14 cellular contexts compared by ENCODE assay signal in the genomic region with DNA sequence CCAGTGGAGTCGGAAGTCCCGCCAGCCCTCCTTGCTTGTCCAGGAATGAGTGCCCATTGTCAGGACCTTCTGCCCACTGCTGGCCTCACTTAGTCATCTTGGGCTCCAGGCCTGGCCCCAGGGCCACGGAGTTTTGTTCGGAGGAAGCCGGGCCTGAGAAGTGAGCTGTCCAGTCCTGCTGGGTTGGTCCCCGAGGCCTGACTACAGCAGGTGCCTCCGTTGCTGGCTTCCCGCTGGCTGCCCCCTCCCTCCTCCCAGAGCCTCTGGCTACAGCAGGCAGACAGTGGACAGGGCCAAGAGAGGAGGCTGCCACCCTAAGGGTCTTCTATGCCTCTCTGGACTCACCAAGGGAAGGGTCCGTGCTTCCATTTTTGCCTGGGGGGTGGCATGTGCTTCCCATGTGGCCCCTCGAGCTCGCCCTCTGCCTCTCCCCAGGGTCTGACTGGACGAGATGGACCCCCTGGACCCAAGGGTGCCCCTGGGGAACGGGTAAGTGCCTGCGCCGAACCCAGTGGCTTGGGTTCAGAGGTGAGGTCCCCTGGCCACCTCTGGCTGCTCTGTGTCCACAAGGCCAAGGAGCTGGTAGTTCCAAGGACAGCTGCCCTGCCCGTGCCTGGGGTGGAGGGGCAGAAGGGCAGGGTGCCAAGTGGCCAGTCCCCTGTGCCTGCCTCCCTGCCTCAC. TPM values are rescaled to one million over a fixed set of nuclear protein-coding genes. Genes with fewer than 3 reads are reported as not detected.
A peak's percentile ranks its signal among the peaks of the same experiment; 100 is the strongest.
DNase-seq lines count a peak whose midpoint lies in the region; ATAC-seq and TF ChIP-seq lines count a peak whose summit lies in the region.
"Had no signal": no experiment of that assay in that cellular context is flagged by ENCODE, and none has a peak within 500 bp of the region (broad histone marks: within the 10 kb centered on the region; RNA-seq: fewer than 3 reads in every experiment).

No MANE protein-coding gene starts in this region.

- no peak for ATAC-seq in GM21737 (IDR thresholded peaks at IDR 0.05; ENCODE audit: unreplicated experiment)

- H3K4me3 ChIP-seq in MG63 = no peak overlapping the region
- no peak overlapping the region for H3K4me3 ChIP-seq in choroid plexus epithelial cell (ENCODE audit: low read depth, low read length)
- H3K4me3 ChIP-seq: mucosa of descending colon had no signal

- DNase-seq in AG08396 (ENCODE audit: low spot score) = peak; percentile 67
- peak; percentile 78 for DNase-seq in MG63
- peak; percentile 50 for DNase-seq in choroid plexus epithelial cell (ENCODE audit: low read depth)
- DNase-seq in lung microvascular endothelial cell (ENCODE audit: low read depth in 2 of 2) = peak; percentile 27 to 58
- no peak for DNase-seq in NCI-H510A (lab: John Stamatoyannopoulos, UW)
- no peak for DNase-seq in COR-L47 (lab: John Stamatoyannopoulos, UW)
- no peak for DNase-seq in GDM1 (lab: John Stamatoyannopoulos, UW)
- DNase-seq: effector CD4-positive, alpha-beta T cell; GF-D8; mucosa of descending colon; NCI-H1694 treated with DMSO at 0.1 percent for 48 hours; T-helper 9 cell had no signal

- TF ChIP-seq CTCF in choroid plexus epithelial cell (conservative IDR thresholded peaks at IDR 0.05; ENCODE audit: low read depth, low read length) = no peak

- no peaks in the 10 kb centered on the region for H3K36me3 ChIP-seq in MG63

- no peaks in the 10 kb centered on the region for H3K9me3 ChIP-seq in MG63
- H3K9me3 ChIP-seq: mucosa of descending colon had no signal

- H3K27me3 ChIP-seq in MG63 = peaks cover 11% of the 10 kb centered on the region

RNA-seq across cellular contexts. Expression of gene COL9A3, which starts 2.8 kb away (rescaled TPM):
- 2.8 TPM in 1 of 2 replicates, not detected in the other for total RNA-seq in MG63 (2014; rRNA removed; shearing (Covaris generic); ENCODE audit: low replicate concordance)
- 0.44 and 0.99 TPM in 2 replicates for total RNA-seq in lung microvascular endothelial cell
- total RNA-seq: activated CD8-positive, alpha-beta memory T cell treated with anti-CD3 and anti-CD28 coated beads for 36 hours had no signal

RNA-seq across cellular contexts. Expression of gene OGFR, which starts 15.0 kb away (rescaled TPM):
- total RNA-seq in MG63 (2014; rRNA removed; shearing (Covaris generic); ENCODE audit: low replicate concordance) = 67.7 and 72.3 TPM in 2 replicates
- 19.2 and 23.0 TPM in 2 replicates for total RNA-seq in lung microvascular endothelial cell

RNA-seq across cellular contexts. Expression of gene MRGBP, which starts 23.4 kb away (rescaled TPM):
- total RNA-seq in MG63 (2014; rRNA removed; shearing (Covaris generic); ENCODE audit: low replicate concordance) = 52.1 and 63.5 TPM in 2 replicates
- total RNA-seq in lung microvascular endothelial cell = 12.4 and 12.7 TPM in 2 replicates

RNA-seq across cellular contexts. Expression of gene TCFL5, which starts 42.0 kb away (rescaled TPM):
- 16.0 and 25.4 TPM in 2 replicates for total RNA-seq in MG63 (2014; rRNA removed; shearing (Covaris generic); ENCODE audit: low replicate concordance)
- 7.2 and 11.7 TPM in 2 replicates for total RNA-seq in lung microvascular endothelial cell

Comparison
In these comparisons a context has a peak if more than half of its experiments do, and no peak if none do; other contexts are left out.
1. DNase-seq: peak in AG08396 (single experiment), MG63 (single experiment), choroid plexus epithelial cell (single experiment) and lung microvascular endothelial cell (2 of 2); none in NCI-H510A (single experiment), COR-L47 (single experiment) and GDM1 (single experiment).